11 cellular contexts compared by ENCODE assay signal in genomic region chr2:132430895-132431294, GRCh38. TPM values are rescaled to one million over a fixed set of nuclear protein-coding genes. Genes with fewer than 3 reads are reported as not detected.
"Had no signal": no experiment of that assay in that cellular context is flagged by ENCODE, and none has a peak within 500 bp of the region (broad histone marks: within the 10 kb centered on the region; RNA-seq: fewer than 3 reads in every experiment).

No MANE protein-coding gene starts in this region.

- H3K36me3 ChIP-seq: cardiac muscle cell had no signal

- H3K4me3 ChIP-seq: cardiac muscle cell, lung had no signal

- H3K27ac ChIP-seq: cardiac muscle cell had no signal

- ATAC-seq: left colon; naive thymus-derived CD8-positive, alpha-beta T cell; right cardiac atrium had no signal

- H3K27me3 ChIP-seq: cardiac muscle cell had no signal

- DNase-seq: activated CD4-positive, alpha-beta T cell treated with anti-CD3 and anti-CD28 coated beads for 48 hours; amniotic stem cell; hippocampal formation; left colon; naive thymus-derived CD8-positive, alpha-beta T cell; right cardiac atrium; small intestine had no signal

RNA-seq across cellular contexts. Expression of gene GPR39, which starts 14.3 kb away (rescaled TPM):
- total RNA-seq: mononuclear cell; naive thymus-derived CD8-positive, alpha-beta T cell; right cardiac atrium; T-helper 1 cell treated with Interleukin-12 subunit alpha and Interleukin-12 subunit beta and Interleukin-4 antibody, amounts not matched to agents 30 ng/mL and 1 ng/mL, for 36 hours had no signal
- polyA plus RNA-seq: naive thymus-derived CD8-positive, alpha-beta T cell; right cardiac atrium had no signal
